10 cellular contexts compared by ENCODE assay signal in the genomic region with DNA sequence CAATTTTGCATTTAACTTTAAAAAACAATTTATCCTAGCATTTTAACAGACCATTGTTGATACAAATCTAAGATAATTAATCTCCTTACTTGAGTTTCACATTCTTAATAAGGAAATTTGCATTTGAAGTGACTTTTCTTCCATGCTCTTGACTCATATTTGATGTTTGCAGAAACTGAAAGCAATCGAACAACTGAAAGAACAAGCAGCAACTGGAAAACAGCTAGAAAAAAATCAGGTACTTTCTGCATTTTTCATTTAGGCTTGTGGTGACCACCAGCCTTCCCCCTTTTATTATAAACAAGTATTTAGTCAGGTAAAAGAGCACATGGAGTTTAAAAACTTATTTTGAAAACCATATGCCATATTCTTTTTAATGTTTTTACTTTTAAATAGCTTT. TPM values are rescaled to one million over a fixed set of nuclear protein-coding genes. Genes with fewer than 3 reads are reported as not detected.
DNase-seq lines count a peak whose midpoint lies in the region; ATAC-seq lines count a peak whose summit lies in the region.
"Had no signal": no experiment of that assay in that cellular context is flagged by ENCODE, and none has a peak within 500 bp of the region (broad histone marks: within the 10 kb centered on the region; RNA-seq: fewer than 3 reads in every experiment).

No MANE protein-coding gene starts in this region.

- peak; percentile 72 for ATAC-seq in activated CD8-positive, alpha-beta memory T cell treated with anti-CD3 and anti-CD28 coated beads, Interleukin-2, amount 10 ng/mL, durations not matched to agents 7 days and 5 days
- ATAC-seq in GM21529 (IDR thresholded peaks at IDR 0.05; ENCODE audit: unreplicated experiment) (peak; percentile 58), HG03135 (IDR thresholded peaks at IDR 0.05; ENCODE audit: unreplicated experiment) (peak; percentile 71)
- ATAC-seq in activated naive CD8-positive, alpha-beta T cell treated with anti-CD3 and anti-CD28 coated beads, Interleukin-2, amount 50 U/mL, for 24 hours: no peak

- peaks cover 16% of the 10 kb centered on the region for H3K4me1 Mint-ChIP-seq in activated CD8-positive, alpha-beta memory T cell treated with anti-CD3 and anti-CD28 coated beads, Interleukin-2, amount 10 ng/mL, durations not matched to agents 7 days and 5 days
- peaks cover 13% of the 10 kb centered on the region for H3K4me1 Mint-ChIP-seq in activated naive CD8-positive, alpha-beta T cell treated with anti-CD3 and anti-CD28 coated beads, Interleukin-2, amount 50 U/mL, for 24 hours

- H3K4me3 Mint-ChIP-seq in activated CD8-positive, alpha-beta memory T cell treated with anti-CD3 and anti-CD28 coated beads, Interleukin-2, amount 10 ng/mL, durations not matched to agents 7 days and 5 days: peak overlapping the region; percentile 41
- no peak overlapping the region for H3K4me3 Mint-ChIP-seq in activated naive CD8-positive, alpha-beta T cell treated with anti-CD3 and anti-CD28 coated beads, Interleukin-2, amount 50 U/mL, for 24 hours

- H3K27ac Mint-ChIP-seq in activated CD8-positive, alpha-beta memory T cell treated with anti-CD3 and anti-CD28 coated beads, Interleukin-2, amount 10 ng/mL, durations not matched to agents 7 days and 5 days: peak overlapping the region; percentile 87
- peak overlapping the region; percentile 71 for H3K27ac Mint-ChIP-seq in activated naive CD8-positive, alpha-beta T cell treated with anti-CD3 and anti-CD28 coated beads, Interleukin-2, amount 50 U/mL, for 24 hours

- no peaks in the 10 kb centered on the region for H3K9me3 Mint-ChIP-seq in activated CD8-positive, alpha-beta memory T cell treated with anti-CD3 and anti-CD28 coated beads, Interleukin-2, amount 10 ng/mL, durations not matched to agents 7 days and 5 days (ENCODE audit: low read depth)
- H3K9me3 Mint-ChIP-seq in activated naive CD8-positive, alpha-beta T cell treated with anti-CD3 and anti-CD28 coated beads, Interleukin-2, amount 50 U/mL, for 24 hours: no peaks in the 10 kb centered on the region

- intact Hi-C loops in posterior vena cava (cut with DNase I): no loop called here

- no peak for DNase-seq in activated CD8-positive, alpha-beta memory T cell treated with anti-CD3 and anti-CD28 coated beads, Interleukin-2, amount 10 ng/mL, durations not matched to agents 7 days and 5 days
- DNase-seq in activated CD8-positive, alpha-beta memory T cell treated with anti-CD3 and anti-CD28 coated beads, Interleukin-2, amount 50 U/mL, for 48 hours: no peak
- DNase-seq in activated naive CD8-positive, alpha-beta T cell treated with anti-CD3 and anti-CD28 coated beads, Interleukin-2, amount 50 U/mL, for 24 hours: no peak
- DNase-seq in RKO (ENCODE audit: low spot score) (no peak), posterior vena cava (ENCODE audit: low spot score) (no peak), NCI-H345 treated with DMSO at 0.1 percent for 48 hours (lab: John Stamatoyannopoulos, UW; ENCODE audit: unreplicated experiment) (no peak)
- DNase-seq: activated CD4-positive, alpha-beta T cell treated with anti-CD3 and anti-CD28 coated beads, Interleukin-2, amount 50 U/mL, for 4 hours; NCI-H1092 had no signal

- peaks cover 45% of the 10 kb centered on the region for H3K36me3 Mint-ChIP-seq in activated CD8-positive, alpha-beta memory T cell treated with anti-CD3 and anti-CD28 coated beads, Interleukin-2, amount 10 ng/mL, durations not matched to agents 7 days and 5 days
- peaks cover 38% of the 10 kb centered on the region for H3K36me3 Mint-ChIP-seq in activated naive CD8-positive, alpha-beta T cell treated with anti-CD3 and anti-CD28 coated beads, Interleukin-2, amount 50 U/mL, for 24 hours (ENCODE audit: low read depth)

- H3K27me3 Mint-ChIP-seq in activated CD8-positive, alpha-beta memory T cell treated with anti-CD3 and anti-CD28 coated beads, Interleukin-2, amount 10 ng/mL, durations not matched to agents 7 days and 5 days: no peaks in the 10 kb centered on the region
- no peaks in the 10 kb centered on the region for H3K27me3 Mint-ChIP-seq in activated naive CD8-positive, alpha-beta T cell treated with anti-CD3 and anti-CD28 coated beads, Interleukin-2, amount 50 U/mL, for 24 hours

- CTCF ChIA-PET in activated CD8-positive, alpha-beta memory T cell treated with anti-CD3 and anti-CD28 coated beads, Interleukin-2, amount 10 ng/mL, durations not matched to agents 7 days and 5 days (lab: Charles Lee): no interaction called here

RNA-seq across cellular contexts. Expression of gene SELENOT, which starts 20.1 kb away (rescaled TPM):
- total RNA-seq in activated CD8-positive, alpha-beta memory T cell treated with anti-CD3 and anti-CD28 coated beads, Interleukin-2, amount 10 ng/mL, durations not matched to agents 7 days and 5 days: 100 to 1,000 TPM in 1 of 2 experiments, 10 to 100 TPM in 1; 98.5 to 130 TPM
- 100 to 1,000 TPM in 1 of 2 donors, 10 to 100 TPM in 1; 91.6 to 118 TPM for total RNA-seq in posterior vena cava

RNA-seq across cellular contexts. Expression of gene EIF2A, which starts 36.4 kb away (rescaled TPM):
- 10 to 100 TPM; 66.7 to 97.5 TPM for total RNA-seq in activated CD8-positive, alpha-beta memory T cell treated with anti-CD3 and anti-CD28 coated beads, Interleukin-2, amount 10 ng/mL, durations not matched to agents 7 days and 5 days
- total RNA-seq in posterior vena cava: 10 to 100 TPM; 73.1 to 75.5 TPM

RNA-seq across cellular contexts. Expression of gene SERP1, which starts 36.7 kb away (rescaled TPM):
- 10 to 100 TPM; 84.8 to 95.9 TPM for total RNA-seq in activated CD8-positive, alpha-beta memory T cell treated with anti-CD3 and anti-CD28 coated beads, Interleukin-2, amount 10 ng/mL, durations not matched to agents 7 days and 5 days
- 10 to 100 TPM; 72.8 to 74.9 TPM for total RNA-seq in posterior vena cava
